ENCODE assay signal across 36 cellular contexts in the genomic region with DNA sequence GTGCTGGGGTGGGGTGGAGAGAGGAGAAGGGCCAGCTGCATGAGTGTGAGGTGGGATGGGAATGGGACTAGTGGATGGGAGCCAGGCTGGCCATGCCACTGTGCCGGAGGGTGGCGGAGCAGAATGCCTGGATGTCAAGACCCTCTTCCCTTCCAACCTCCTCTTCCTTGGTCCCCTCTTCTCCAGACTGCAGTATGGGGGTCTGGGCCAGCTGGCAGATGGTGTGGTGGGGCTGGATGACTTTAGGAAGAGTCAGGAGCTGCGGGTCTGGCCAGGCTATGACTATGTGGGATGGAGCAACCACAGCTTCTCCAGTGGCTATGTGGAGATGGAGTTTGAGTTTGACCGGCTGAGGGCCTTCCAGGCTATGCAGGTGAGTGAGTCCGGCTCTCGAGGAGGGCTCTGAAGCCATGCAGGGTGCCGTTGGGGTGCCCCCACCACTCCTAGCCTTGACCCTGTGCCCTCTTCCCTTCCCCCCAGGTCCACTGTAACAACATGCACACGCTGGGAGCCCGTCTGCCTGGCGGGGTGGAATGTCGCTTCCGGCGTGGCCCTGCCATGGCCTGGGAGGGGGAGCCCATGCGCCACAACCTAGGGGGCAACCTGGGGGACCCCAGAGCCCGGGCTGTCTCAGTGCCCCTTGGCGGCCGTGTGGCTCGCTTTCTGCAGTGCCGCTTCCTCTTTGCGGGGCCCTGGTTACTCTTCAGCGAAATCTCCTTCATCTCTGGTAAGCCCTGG. TPM values are rescaled to one million over a fixed set of nuclear protein-coding genes. Genes with fewer than 3 reads are reported as not detected.
DNase-seq lines count a peak whose midpoint lies in the region; ATAC-seq and TF ChIP-seq lines count a peak whose summit lies in the region.
"Had no signal": no experiment of that assay in that cellular context is flagged by ENCODE, and none has a peak within 500 bp of the region (broad histone marks: within the 10 kb centered on the region; RNA-seq: fewer than 3 reads in every experiment).

No MANE protein-coding gene starts in this region.

- H2AFZ ChIP-seq in SK-N-SH (ENCODE audit: low read depth): no peak overlapping the region

- CTCF ChIA-PET in SK-N-SH (lab: Yijun Ruan, JAX): interaction anchor here (0.9 kb wide), 1 partner anchor 195 kb away, joined by 3 read pairs; no protein-coding TSS in a partner anchor
- CTCF ChIA-PET in CD8-positive, alpha-beta memory T cell (lab: Charles Lee): interaction anchor here (0.6 to 1.4 kb wide), 2 partner anchors 15 to 62 kb away, joined by 3 read pairs; partner anchors contain the start of gene GTF2H4

- peaks cover 42% of the 10 kb centered on the region for H3K4me1 Mint-ChIP-seq in brain
- peaks cover 0 to 2% (median 0%) of the 10 kb centered on the region in 3 donors for H3K4me1 Mint-ChIP-seq in CD8-positive, alpha-beta memory T cell

- H3K79me2 ChIP-seq in SK-N-SH (ENCODE audit: insufficient read depth): peaks cover 38% of the 10 kb centered on the region

- no peak overlapping the region for H3K4me3 Mint-ChIP-seq in brain
- no peak overlapping the region for H3K4me3 Mint-ChIP-seq in CD8-positive, alpha-beta memory T cell
- H3K4me3 Mint-ChIP-seq: activated CD4-positive, alpha-beta T cell treated with anti-CD3 and anti-CD28 coated beads, Interleukin-2, amount 10 ng/mL, durations not matched to agents 24 days and 14 days; activated naive CD8-positive, alpha-beta T cell treated with anti-CD3 and anti-CD28 coated beads for 36 hours; mesothelial cell of epicardium; T-cell had no signal

- no peak for TF ChIP-seq POLR2A in tibial nerve (IDR thresholded peaks at IDR 0.05)

- TF ChIP-seq CTCF in SK-N-SH (IDR thresholded peaks at IDR 0.05) (no peak), brain (conservative IDR thresholded peaks at IDR 0.05) (no peak), upper lobe of right lung (IDR thresholded peaks at IDR 0.05) (no peak), tibial nerve (IDR thresholded peaks at IDR 0.05) (no peak)

- no peaks in the 10 kb centered on the region for H4K20me1 ChIP-seq in SK-N-SH (ENCODE audit: insufficient read depth)

- H3K4me1 ChIP-seq in SK-N-SH (ENCODE audit: control insufficient read depth in 1 of 2, insufficient read depth in 2 of 2, low read depth in 1 of 2, low read length in 1 of 2): peaks cover 7 to 13% of the 10 kb centered on the region in 2 experiments; a peak in 2 of 4 replicates
- peaks cover under 1% of the 10 kb centered on the region for H3K4me1 ChIP-seq in upper lobe of right lung
- peaks cover under 1% of the 10 kb centered on the region for H3K4me1 ChIP-seq in CD8-positive, alpha-beta memory T cell (ENCODE audit: insufficient read depth, low read length)
- peaks cover 0 to 35% (median 18%) of the 10 kb centered on the region in 4 donors for H3K4me1 ChIP-seq in tibial nerve
- H3K4me1 ChIP-seq: right lobe of liver had no signal

- peak overlapping the region; percentile 38 to 99 (median 73) for H3K27ac Mint-ChIP-seq in brain
- no peak overlapping the region for H3K27ac Mint-ChIP-seq in CD8-positive, alpha-beta memory T cell
- H3K27ac Mint-ChIP-seq: activated CD4-positive, alpha-beta T cell treated with anti-CD3 and anti-CD28 coated beads, Interleukin-2, amount 10 ng/mL, durations not matched to agents 24 days and 14 days; activated naive CD8-positive, alpha-beta T cell treated with anti-CD3 and anti-CD28 coated beads for 36 hours; mesothelial cell of epicardium; naive B cell had no signal

- ATAC-seq in SK-N-SH treated with all-trans-retinoic acid at 6 μM for 48 hours (no peak), upper lobe of right lung (no peak), GM21528 (IDR thresholded peaks at IDR 0.05; ENCODE audit: low FRiP score, unreplicated experiment) (no peak)
- ATAC-seq: left ventricle myocardium superior, right lobe of liver, T-cell had no signal

- H3K27me3 Mint-ChIP-seq in brain: peaks cover 5% of the 10 kb centered on the region
- no peaks in the 10 kb centered on the region for H3K27me3 Mint-ChIP-seq in CD8-positive, alpha-beta memory T cell
- H3K27me3 Mint-ChIP-seq: activated CD4-positive, alpha-beta T cell treated with anti-CD3 and anti-CD28 coated beads, Interleukin-2, amount 10 ng/mL, durations not matched to agents 24 days and 14 days; activated naive CD8-positive, alpha-beta T cell treated with anti-CD3 and anti-CD28 coated beads for 36 hours; naive B cell; T-cell had no signal

- H3K36me3 Mint-ChIP-seq in brain: peaks cover 80% of the 10 kb centered on the region
- H3K36me3 Mint-ChIP-seq in CD8-positive, alpha-beta memory T cell: peaks cover 5 to 34% (median 9%) of the 10 kb centered on the region in 3 donors
- H3K36me3 Mint-ChIP-seq: activated naive CD8-positive, alpha-beta T cell treated with anti-CD3 and anti-CD28 coated beads for 36 hours had no signal

- H3K9ac ChIP-seq in SK-N-SH: no peak overlapping the region

- H3K9me3 ChIP-seq in SK-N-SH (no peaks in the 10 kb centered on the region), upper lobe of right lung (no peaks in the 10 kb centered on the region), tibial nerve (no peaks in the 10 kb centered on the region)
- H3K9me3 ChIP-seq in CD8-positive, alpha-beta memory T cell (ENCODE audit: low read length): no peaks in the 10 kb centered on the region
- H3K9me3 ChIP-seq: prostate gland, right lobe of liver, upper lobe of left lung had no signal

- 93% methylated on average over 17 of the region's 21 CpGs for WGBS in SK-N-SH (ENCODE audit: low lambda C conversion rate)
- 82 to 88% methylated on average over 15 to 21 of the region's 21 CpGs for WGBS in tibial nerve, 2 donors

- DNase-seq in SK-N-SH: peak; percentile 12
- peak; percentile 72 for DNase-seq in mesenteric fat pad (ENCODE audit: low spot score)
- peak; percentile 47 for DNase-seq in upper lobe of right lung
- no peak for DNase-seq in CD8-positive, alpha-beta memory T cell
- no peak for DNase-seq in tibial nerve (ENCODE audit: low spot score in 2 of 2)
- DNase-seq: activated CD4-positive, alpha-beta T cell treated with anti-CD3 and anti-CD28 coated beads, Interleukin-2, amount 10 ng/mL, durations not matched to agents 24 days and 14 days; activated CD8-positive, alpha-beta memory T cell treated with anti-CD3 and anti-CD28 coated beads for 24 hours; activated gamma-delta T cell; activated naive CD8-positive, alpha-beta T cell treated with anti-CD3 and anti-CD28 coated beads for 36 hours; activated T-cell treated with anti-CD3 and anti-CD28 coated beads, Interleukin-2, amount 50 U/mL, for 1 hour; cortex of kidney; glutamatergic neuron; KBM-7; left ventricle myocardium superior; naive B cell; NCI-H1436; NCI-H446; NCI-H82; nucleus accumbens; stimulated activated CD4-positive, alpha-beta T cell treated with anti-CD3 and anti-CD28 coated beads, Interleukin-4, amount 100 ng/mL, for 24 hours; T-cell had no signal

- H3K36me3 ChIP-seq in SK-N-SH (replicated peaks in 1 of 2; ENCODE audit: control insufficient read depth in 1 of 2, insufficient read depth in 2 of 2, low read length in 1 of 2): peaks cover 10 to 55% of the 10 kb centered on the region in 2 experiments
- peaks cover 51% of the 10 kb centered on the region for H3K36me3 ChIP-seq in upper lobe of right lung
- no peaks in the 10 kb centered on the region for H3K36me3 ChIP-seq in CD8-positive, alpha-beta memory T cell (ENCODE audit: insufficient read depth, low read length)
- peaks cover 0 to 74% (median 3%) of the 10 kb centered on the region in 3 donors for H3K36me3 ChIP-seq in tibial nerve
- H3K36me3 ChIP-seq: right lobe of liver had no signal

- POLR2A ChIA-PET in SK-N-SH (lab: Yijun Ruan, JAX): no interaction called here
- POLR2A ChIA-PET in CD8-positive, alpha-beta memory T cell (lab: Charles Lee): interaction anchor here (0.5 kb wide), 1 partner anchor 14 kb away, joined by 3 read pairs; no protein-coding TSS in a partner anchor

- no peaks in the 10 kb centered on the region for H3K9me2 ChIP-seq in SK-N-SH

- H3K4me2 ChIP-seq in SK-N-SH: no peak overlapping the region

- no peaks in the 10 kb centered on the region for H3K9me3 Mint-ChIP-seq in brain
- H3K9me3 Mint-ChIP-seq in CD8-positive, alpha-beta memory T cell: no peaks in the 10 kb centered on the region
- H3K9me3 Mint-ChIP-seq: activated CD4-positive, alpha-beta T cell treated with anti-CD3 and anti-CD28 coated beads, Interleukin-2, amount 10 ng/mL, durations not matched to agents 24 days and 14 days; activated naive CD8-positive, alpha-beta T cell treated with anti-CD3 and anti-CD28 coated beads for 36 hours; mesothelial cell of epicardium; naive B cell; T-cell had no signal

- H3F3A ChIP-seq in SK-N-SH (replicated peaks; ENCODE audit: insufficient read depth): peaks cover 13% of the 10 kb centered on the region

- TF ChIP-seq EP300 in SK-N-SH (IDR thresholded peaks at IDR 0.05; ENCODE audit: borderline replicate concordance in 1 of 2, low read depth in 1 of 2, low read length in 1 of 2) (no peak), tibial nerve (IDR thresholded peaks at IDR 0.05) (no peak)

- H3K4me3 ChIP-seq in SK-N-SH (ENCODE audit: low read depth in 2 of 2, low read length in 1 of 2) (no peak overlapping the region), upper lobe of right lung (no peak overlapping the region), tibial nerve (no peak overlapping the region)
- no peak overlapping the region for H3K4me3 ChIP-seq in CD8-positive, alpha-beta memory T cell (ENCODE audit: low read length)
- H3K4me3 ChIP-seq: cardiac muscle cell, prostate gland, right lobe of liver, upper lobe of left lung had no signal

- TF ChIP-seq RAD21 in SK-N-SH (IDR thresholded peaks at IDR 0.05; ENCODE audit: low read length): no peak

- no peaks in the 10 kb centered on the region for H3K27me3 ChIP-seq in SK-N-SH (ENCODE audit: insufficient read depth)
- no peaks in the 10 kb centered on the region for H3K27me3 ChIP-seq in upper lobe of right lung
- H3K27me3 ChIP-seq in CD8-positive, alpha-beta memory T cell (ENCODE audit: insufficient read depth, low read length, poor library complexity, severe bottlenecking): no peaks in the 10 kb centered on the region
- no peaks in the 10 kb centered on the region for H3K27me3 ChIP-seq in tibial nerve
- H3K27me3 ChIP-seq: cardiac muscle cell, right lobe of liver, upper lobe of left lung had no signal

- intact Hi-C loops in upper lobe of right lung (cut with DNase I): loop anchor here (5.0 kb wide), 1 partner anchor 210 kb away; no protein-coding TSS in a partner anchor

- no peak overlapping the region for H3K27ac ChIP-seq in SK-N-SH (ENCODE audit: low read depth in 2 of 2, low read length in 1 of 2)
- no peak overlapping the region for H3K27ac ChIP-seq in upper lobe of right lung
- H3K27ac ChIP-seq in CD8-positive, alpha-beta memory T cell (ENCODE audit: low read depth, low read length): no peak overlapping the region
- H3K27ac ChIP-seq in tibial nerve: no peak overlapping the region
- H3K27ac ChIP-seq: C4-2B, cardiac muscle cell, prostate gland, right lobe of liver, upper lobe of left lung had no signal

RNA-seq across cellular contexts. Expression of gene DDR1, which starts 7.7 kb away (rescaled TPM):
- polyA plus RNA-seq in SK-N-SH (2012; rRNA removed) (40.2 and 52.8 TPM in 2 replicates), brain (ENCODE audit: insufficient read depth, low read depth, low replicate concordance) (221 TPM)
- polyA plus RNA-seq in SK-N-SH (2012; cell fraction: cytosol; rRNA removed): 32.1 and 42.6 TPM in 2 replicates
- 82.7 and 101 TPM in 2 replicates for polyA plus RNA-seq in SK-N-SH (2012; cell fraction: nucleus; rRNA removed)
- total RNA-seq in mesenteric fat pad (82.1 TPM), upper lobe of right lung (102 TPM), tibial nerve (10 to 100 TPM; 36.7 to 60.1 (median 39.8) TPM)
- 10 to 100 TPM; 10.1 to 10.5 TPM for total RNA-seq in CD8-positive, alpha-beta memory T cell
- 1.2 TPM for polyA plus RNA-seq in CD8-positive, alpha-beta memory T cell

RNA-seq across cellular contexts. Expression of gene GTF2H4, which starts 16.0 kb away (rescaled TPM):
- 30.7 and 34.9 TPM in 2 replicates for polyA plus RNA-seq in SK-N-SH (2012; rRNA removed)
- polyA plus RNA-seq in SK-N-SH (2012; cell fraction: cytosol; rRNA removed): 17.5 and 22.3 TPM in 2 replicates
- 116 and 138 TPM in 2 replicates for polyA plus RNA-seq in SK-N-SH (2012; cell fraction: nucleus; rRNA removed)
- polyA plus RNA-seq in brain (ENCODE audit: insufficient read depth, low read depth, low replicate concordance): 33.0 TPM
- total RNA-seq in mesenteric fat pad: 44.4 TPM
- 44.6 TPM for total RNA-seq in upper lobe of right lung
- 10 to 100 TPM; 48.2 to 55.3 TPM for total RNA-seq in CD8-positive, alpha-beta memory T cell
- polyA plus RNA-seq in CD8-positive, alpha-beta memory T cell: 7.5 TPM
- 10 to 100 TPM in 2 of 4 donors, 1 to 10 TPM in 2; 2.2 to 25.2 (median 10.1) TPM for total RNA-seq in tibial nerve

RNA-seq across cellular contexts. Expression of gene VARS2, which starts 22.1 kb away (rescaled TPM):
- polyA plus RNA-seq in SK-N-SH (2012; rRNA removed) (31.2 TPM in 2 replicates), brain (ENCODE audit: insufficient read depth, low read depth, low replicate concordance) (18.0 TPM)
- 10.5 and 13.7 TPM in 2 replicates for polyA plus RNA-seq in SK-N-SH (2012; cell fraction: cytosol; rRNA removed)
- 139 and 142 TPM in 2 replicates for polyA plus RNA-seq in SK-N-SH (2012; cell fraction: nucleus; rRNA removed)
- total RNA-seq in mesenteric fat pad (23.5 TPM), upper lobe of right lung (28.7 TPM), tibial nerve (10 to 100 TPM; 22.6 to 26.2 (median 24.7) TPM)
- total RNA-seq in CD8-positive, alpha-beta memory T cell: 10 to 100 TPM; 82.4 to 86.0 TPM
- polyA plus RNA-seq in CD8-positive, alpha-beta memory T cell: 16.2 TPM

RNA-seq across cellular contexts. Expression of gene SFTA2, which starts 40.0 kb away (rescaled TPM):
- polyA plus RNA-seq in SK-N-SH (2012; rRNA removed) (not detected in 2 replicates), brain (ENCODE audit: insufficient read depth, low read depth, low replicate concordance) (not detected)
- not detected in 2 replicates for polyA plus RNA-seq in SK-N-SH (2012; cell fraction: cytosol; rRNA removed)
- 0.09 TPM in 1 of 2 replicates, not detected in the other for polyA plus RNA-seq in SK-N-SH (2012; cell fraction: nucleus; rRNA removed)
- total RNA-seq in mesenteric fat pad (not detected), upper lobe of right lung (369 TPM), tibial nerve (not detected)
- not detected for total RNA-seq in CD8-positive, alpha-beta memory T cell
- not detected for polyA plus RNA-seq in CD8-positive, alpha-beta memory T cell
- total RNA-seq: A172; activated CD4-positive, alpha-beta T cell treated with anti-CD3 and anti-CD28 coated beads, Interleukin-2, amount 10 ng/mL, durations not matched to agents 24 days and 14 days; activated naive CD8-positive, alpha-beta T cell treated with anti-CD3 and anti-CD28 coated beads for 36 hours; aorta; cardiac muscle cell; fibroblast of villous mesenchyme; G401; HT1080; left ventricle myocardium superior; M059J; mesothelial cell of epicardium; prostate gland; right lobe of liver had no signal

RNA-seq across cellular contexts. Expression of gene MUCL3, which starts 48.8 kb away (rescaled TPM):
- not detected in 2 replicates for polyA plus RNA-seq in SK-N-SH (2012; rRNA removed)
- 0.01 TPM in 2 replicates for polyA plus RNA-seq in SK-N-SH (2012; cell fraction: cytosol; rRNA removed)
- not detected in 2 replicates for polyA plus RNA-seq in SK-N-SH (2012; cell fraction: nucleus; rRNA removed)
- not detected for polyA plus RNA-seq in brain (ENCODE audit: insufficient read depth, low read depth, low replicate concordance)
- total RNA-seq in mesenteric fat pad: not detected
- total RNA-seq in upper lobe of right lung: 4.6 TPM
- not detected for total RNA-seq in CD8-positive, alpha-beta memory T cell
- polyA plus RNA-seq in CD8-positive, alpha-beta memory T cell: not detected
- total RNA-seq in tibial nerve: under 1 TPM in 1 of 4 donors, not detected in 3; under 0.01 TPM
- total RNA-seq: A172; activated CD4-positive, alpha-beta T cell treated with anti-CD3 and anti-CD28 coated beads, Interleukin-2, amount 10 ng/mL, durations not matched to agents 24 days and 14 days; activated naive CD8-positive, alpha-beta T cell treated with anti-CD3 and anti-CD28 coated beads for 36 hours; aorta; cardiac muscle cell; fibroblast of villous mesenchyme; G401; HT1080; left ventricle myocardium superior; M059J; mesothelial cell of epicardium; prostate gland; right lobe of liver had no signal
- polyA plus RNA-seq: cardiac muscle cell had no signal

Comparison
In these comparisons a context has a peak if more than half of its experiments do, and no peak if none do; other contexts are left out.
1. DNase-seq: peak in SK-N-SH (single experiment), mesenteric fat pad (single experiment) and upper lobe of right lung (single experiment); none in CD8-positive, alpha-beta memory T cell (0 of 5) and tibial nerve (0 of 2).
2. H3K27ac Mint-ChIP-seq: peak in brain (5 of 5); none in CD8-positive, alpha-beta memory T cell (0 of 8).